In the genomic region with DNA sequence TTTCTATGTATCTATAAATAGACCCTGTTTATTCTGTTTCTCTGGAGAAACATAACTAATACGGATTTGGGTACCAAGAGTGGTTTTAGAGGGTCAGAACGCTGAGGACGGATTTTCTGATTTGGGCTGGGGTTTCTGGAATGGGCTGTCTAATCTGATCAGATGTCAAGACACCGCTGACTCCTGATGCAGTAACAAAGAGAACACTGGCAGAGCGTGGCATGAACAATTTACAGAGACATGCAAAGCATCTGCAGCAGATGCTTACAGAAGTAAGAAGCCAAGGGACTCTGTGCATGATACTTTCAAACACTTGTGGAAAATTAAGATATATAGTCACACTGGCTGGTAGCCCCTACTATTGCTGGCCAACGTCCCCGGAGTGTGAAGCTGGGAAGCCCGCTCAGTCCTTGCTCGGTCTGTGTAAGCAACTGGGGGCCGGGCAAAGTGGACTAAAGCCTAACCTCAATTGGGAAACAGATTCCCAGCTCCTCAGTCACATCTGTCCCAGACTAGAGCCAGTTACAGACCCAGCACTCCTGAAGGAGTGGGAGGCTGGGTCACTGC, we compare ENCODE assay signal across 16 cellular contexts.
"Had no signal": no experiment of that assay in that cellular context is flagged by ENCODE, and none has a peak within 500 bp of the region (broad histone marks: within the 10 kb centered on the region; RNA-seq: fewer than 3 reads in every experiment).

No MANE protein-coding gene starts in this region.

- H3K27ac Mint-ChIP-seq: activated B cell treated with CpG ODN at 0.5 μM for 24 hours; activated CD4-positive, alpha-beta memory T cell treated with anti-CD3 and anti-CD28 coated beads for 36 hours; activated naive CD4-positive, alpha-beta T cell treated with anti-CD3 and anti-CD28 coated beads for 36 hours; activated naive CD8-positive, alpha-beta T cell treated with anti-CD3 and anti-CD28 coated beads, Interleukin-2, amount 50 U/mL, for 24 hours; naive thymus-derived CD4-positive, alpha-beta T cell; stimulated activated naive B cell treated with anti-CD40 and anti-IgM and Interleukin-4, amounts not matched to agents 10 μg/mL and 1 μg/mL and 100 μg/mL, for 72 hours; T-cell had no signal

- H3K4me1 Mint-ChIP-seq: activated B cell treated with CpG ODN at 0.5 μM for 24 hours; activated naive CD8-positive, alpha-beta T cell treated with anti-CD3 and anti-CD28 coated beads, Interleukin-2, amount 50 U/mL, for 24 hours; naive thymus-derived CD4-positive, alpha-beta T cell; stimulated activated naive B cell treated with anti-CD40 and anti-IgM and Interleukin-4, amounts not matched to agents 10 μg/mL and 1 μg/mL and 100 μg/mL, for 72 hours; T-cell had no signal

- H3K27me3 ChIP-seq: pancreas, thyroid gland had no signal

- H3K4me1 ChIP-seq: pancreas, spleen, thyroid gland had no signal

- H3K4me3 Mint-ChIP-seq: activated B cell treated with CpG ODN at 0.5 μM for 24 hours; activated CD4-positive, alpha-beta memory T cell treated with anti-CD3 and anti-CD28 coated beads for 36 hours; activated naive CD4-positive, alpha-beta T cell treated with anti-CD3 and anti-CD28 coated beads for 36 hours; activated naive CD8-positive, alpha-beta T cell treated with anti-CD3 and anti-CD28 coated beads, Interleukin-2, amount 50 U/mL, for 24 hours; activated T-cell treated with anti-CD3 and anti-CD28 coated beads, Interleukin-2, amount 50 U/mL, for 4 hours; naive thymus-derived CD4-positive, alpha-beta T cell; stimulated activated naive B cell treated with anti-CD40 and anti-IgM and Interleukin-4, amounts not matched to agents 10 μg/mL and 1 μg/mL and 100 μg/mL, for 72 hours; T-cell had no signal

- H3K27me3 Mint-ChIP-seq: activated B cell treated with CpG ODN at 0.5 μM for 24 hours had no signal

- H3K36me3 Mint-ChIP-seq: activated CD4-positive, alpha-beta memory T cell treated with anti-CD3 and anti-CD28 coated beads for 36 hours; naive thymus-derived CD4-positive, alpha-beta T cell; stimulated activated naive B cell treated with anti-CD40 and anti-IgM and Interleukin-4, amounts not matched to agents 10 μg/mL and 1 μg/mL and 100 μg/mL, for 72 hours; T-cell had no signal

- H3K9me3 ChIP-seq: pancreas, spleen, thyroid gland had no signal

- H3K4me3 ChIP-seq: pancreas, spleen, thyroid gland had no signal

- H3K36me3 ChIP-seq: pancreas, spleen, thyroid gland had no signal

- H3K27ac ChIP-seq: pancreas, spleen, thyroid gland had no signal

- DNase-seq: activated B cell treated with CpG ODN at 0.5 μM for 24 hours; activated CD4-positive, alpha-beta memory T cell treated with anti-CD3 and anti-CD28 coated beads for 36 hours; activated CD4-positive, alpha-beta T cell treated with anti-CD3 and anti-CD28 coated beads for 4 hours; activated naive CD4-positive, alpha-beta T cell treated with anti-CD3 and anti-CD28 coated beads for 36 hours; activated naive CD8-positive, alpha-beta T cell treated with anti-CD3 and anti-CD28 coated beads, Interleukin-2, amount 50 U/mL, for 24 hours; activated T-cell treated with anti-CD3 and anti-CD28 coated beads, Interleukin-2, amount 50 U/mL, for 4 hours; effector CD8-positive, alpha-beta T cell; left cardiac atrium; mesendoderm; naive thymus-derived CD4-positive, alpha-beta T cell; pancreas; spleen; stimulated activated CD4-positive, alpha-beta T cell treated with anti-CD3 and anti-CD28 coated beads, Interleukin-4, amount 100 ng/mL, for 4 hours; stimulated activated naive B cell treated with anti-CD40 and anti-IgM and Interleukin-4, amounts not matched to agents 10 μg/mL and 1 μg/mL and 100 μg/mL, for 72 hours; thyroid gland had no signal

- H3K9me3 Mint-ChIP-seq: activated B cell treated with CpG ODN at 0.5 μM for 24 hours; activated CD4-positive, alpha-beta memory T cell treated with anti-CD3 and anti-CD28 coated beads for 36 hours; activated naive CD4-positive, alpha-beta T cell treated with anti-CD3 and anti-CD28 coated beads for 36 hours; activated naive CD8-positive, alpha-beta T cell treated with anti-CD3 and anti-CD28 coated beads, Interleukin-2, amount 50 U/mL, for 24 hours; activated T-cell treated with anti-CD3 and anti-CD28 coated beads, Interleukin-2, amount 50 U/mL, for 4 hours; T-cell had no signal
